ENCODE assay signal across 8 cellular contexts in genomic region chr5:160369990-160370712, GRCh38. TPM values are rescaled to one million over a fixed set of nuclear protein-coding genes. Genes with fewer than 3 reads are reported as not detected.
DNase-seq lines count a peak whose midpoint lies in the region; ATAC-seq, FAIRE-seq and TF ChIP-seq lines count a peak whose summit lies in the region.

Gene C1QTNF2, minus strand, starts transcription at chr5:160370626. Its CDS starts 15,615 bp downstream, at chr5:160355011.

- H2AFZ ChIP-seq in K562 (ENCODE audit: low read depth, low read length) = no peak within 1 kb of the TSS; the same call in 1 of the 2 replicates

- CTCF ChIA-PET in activated CD4-positive, alpha-beta T cell treated with anti-CD3 and anti-CD28 coated beads, Interleukin-2, amount 10 ng/mL, durations not matched to agents 7 days and 5 days (lab: Charles Lee) = interaction anchor here (1.4 kb wide), 1 partner anchor 9 kb away, joined by 4 read pairs; no protein-coding TSS in a partner anchor
- CTCF ChIA-PET in K562 (lab: Yijun Ruan, JAX; ENCODE audit: low intra/inter-chr PET ratio) = no interaction called here

- in situ Hi-C loops in K562 (cut with MboI) = no loop called here

- H4K20me1 ChIP-seq in K562 (replicated peaks; ENCODE audit: control insufficient read depth, insufficient read depth, low read length) = 0 out of 2 replicates have a peak, but pooled peaks cover 6% of the 10 kb centered on the region

- no TSS peak for BruUV-seq in K562 (replicated peaks; lab: Mats Ljungman, UMichigan)

- H3K27ac ChIP-seq in K562 (ENCODE audit: extremely low read depth, low read depth, low read length) = no peak within 1 kb of the TSS

- H3K9ac ChIP-seq in K562 (ENCODE audit: insufficient read depth in 1 of 2, low read depth in 2 of 2, low read length in 2 of 2) (peak within 1 kb of the TSS in 1 of 2 experiments; percentile 37; a peak in 1 of 4 replicates), iPS-15b (ENCODE audit: low read depth, low read length) (no peak within 1 kb of the TSS)

- no peak for FAIRE-seq in K562 (lab: Jason Lieb, UNC)

- peaks cover 6% of the 10 kb centered on the region for H3K4me1 Mint-ChIP-seq in activated CD4-positive, alpha-beta T cell treated with anti-CD3 and anti-CD28 coated beads, Interleukin-2, amount 10 ng/mL, durations not matched to agents 7 days and 5 days

- no peak for TF ChIP-seq POLR2A in K562 (conservative IDR thresholded peaks at IDR 0.05)

- H3K4me3 ChIP-seq in K562 = peak within 1 kb of the TSS; percentile 31
- H3K4me3 ChIP-seq in iPS-15b (ENCODE audit: low read depth, low read length) = peak within 1 kb of the TSS; percentile 23

- no peak for TF ChIP-seq RAD21 in K562 (CRISPR knock-in tag; conservative IDR thresholded peaks at IDR 0.05 in 1 of 2, IDR thresholded peaks at IDR 0.05 in 1 of 2)

- no peak within 1 kb of the TSS for H3K27ac Mint-ChIP-seq in activated CD4-positive, alpha-beta T cell treated with anti-CD3 and anti-CD28 coated beads, Interleukin-2, amount 10 ng/mL, durations not matched to agents 7 days and 5 days

- H3K4me3 Mint-ChIP-seq in activated CD4-positive, alpha-beta T cell treated with anti-CD3 and anti-CD28 coated beads, Interleukin-2, amount 10 ng/mL, durations not matched to agents 7 days and 5 days = peak within 1 kb of the TSS; percentile 53

- DNase-seq in activated CD4-positive, alpha-beta T cell treated with anti-CD3 and anti-CD28 coated beads, Interleukin-2, amount 10 ng/mL, durations not matched to agents 7 days and 5 days = peak; percentile 7
- no peak for DNase-seq in activated CD4-positive, alpha-beta T cell treated with anti-CD3 and anti-CD28 coated beads for 4 hours
- DNase-seq in NCI-H2227 treated with DMSO at 0.1 percent for 48 hours (lab: John Stamatoyannopoulos, UW) = peak; percentile 19
- DNase-seq in K562 (ENCODE audit: extremely low read depth in 1 of 4, low spot score in 3 of 4) = peak in 2 of 4 experiments; percentile 26 to 31
- peak; percentile 27 for DNase-seq in putamen (ENCODE audit: low spot score)
- no peak for DNase-seq in NCI-H774 (lab: John Stamatoyannopoulos, UW)

- WGBS in K562 (ENCODE audit: insufficient coverage, low coverage, missing lambda C conversion rate) = under 1% methylated on average over 26 of the region's 45 CpGs

- H3K27me3 Mint-ChIP-seq in activated CD4-positive, alpha-beta T cell treated with anti-CD3 and anti-CD28 coated beads, Interleukin-2, amount 10 ng/mL, durations not matched to agents 7 days and 5 days = peaks cover 64% of the 10 kb centered on the region

- H3K79me2 ChIP-seq in K562 (ENCODE audit: control insufficient read depth, insufficient read depth, low read length) = no peaks in the 10 kb centered on the region

- TF ChIP-seq CTCF in K562 (IDR thresholded peaks at IDR 0.05 in 2 of 3, conservative IDR thresholded peaks at IDR 0.05 in 1 of 3; ENCODE audit: insufficient read depth in 2 of 3, low read depth in 1 of 3, low read length in 3 of 3) = no peak

- ATAC-seq in K562 = peak; percentile 71
- ATAC-seq in GM18519 (IDR thresholded peaks at IDR 0.05; ENCODE audit: low FRiP score, unreplicated experiment) = no peak

- no peak for TF ChIP-seq EP300 in K562 (IDR thresholded peaks at IDR 0.05; ENCODE audit: low read length)

- H3K27me3 ChIP-seq in K562 (ENCODE audit: control insufficient read depth in 2 of 2, insufficient read depth in 2 of 2, low read length in 2 of 2) (peaks cover 34 to 37% of the 10 kb centered on the region in 2 experiments), iPS-15b (ENCODE audit: control insufficient read depth, insufficient read depth, low read length) (peaks cover 50% of the 10 kb centered on the region)

- H3K36me3 Mint-ChIP-seq in activated CD4-positive, alpha-beta T cell treated with anti-CD3 and anti-CD28 coated beads, Interleukin-2, amount 10 ng/mL, durations not matched to agents 7 days and 5 days (ENCODE audit: low read depth) = no peaks in the 10 kb centered on the region

- H3K4me1 ChIP-seq in K562 (replicated peaks in 1 of 2; ENCODE audit: control insufficient read depth in 2 of 2, insufficient read depth in 2 of 2, low read length in 2 of 2) = peaks cover 6% of the 10 kb centered on the region in 2 experiments; a peak in 4 of 5 replicates
- no peaks in the 10 kb centered on the region for H3K4me1 ChIP-seq in iPS-15b (ENCODE audit: control insufficient read depth, insufficient read depth, low read length)

- no peaks in the 10 kb centered on the region for H3K9me3 ChIP-seq in K562 (replicated peaks; ENCODE audit: control insufficient read depth, insufficient read depth, low read depth, low read length)
- no peaks in the 10 kb centered on the region for H3K9me3 ChIP-seq in iPS-15b (ENCODE audit: control insufficient read depth, insufficient read depth, low read length)

- no peaks in the 10 kb centered on the region for H3K9me3 Mint-ChIP-seq in activated CD4-positive, alpha-beta T cell treated with anti-CD3 and anti-CD28 coated beads, Interleukin-2, amount 10 ng/mL, durations not matched to agents 7 days and 5 days

- POLR2A ChIA-PET in activated CD4-positive, alpha-beta T cell treated with anti-CD3 and anti-CD28 coated beads, Interleukin-2, amount 10 ng/mL, durations not matched to agents 7 days and 5 days (lab: Charles Lee) = interaction anchor here (0.6 kb wide), 1 partner anchor 20 kb away, joined by 3 read pairs; no protein-coding TSS in a partner anchor
- POLR2A ChIA-PET in K562 (lab: Yijun Ruan, JAX) = interaction anchor here (0.7 kb wide), 1 partner anchor 174 kb away, joined by 3 read pairs; no protein-coding TSS in a partner anchor

- no peaks in the 10 kb centered on the region for H3K9me1 ChIP-seq in K562 (ENCODE audit: control insufficient read depth, insufficient read depth, low read length)

- no peaks in the 10 kb centered on the region for H3K36me3 ChIP-seq in K562 (ENCODE audit: control insufficient read depth, insufficient read depth, low read length)
- no peaks in the 10 kb centered on the region for H3K36me3 ChIP-seq in iPS-15b (ENCODE audit: control insufficient read depth, insufficient read depth, low read length)

- intact Hi-C loops in K562 (cut with micrococcal nuclease) = loop anchor here (1.0 kb wide), 1 partner anchor 43 kb away; no protein-coding TSS in a partner anchor

- peak within 1 kb of the TSS; percentile 39 for H3K4me2 ChIP-seq in K562 (ENCODE audit: insufficient read depth, low read length)

TF ChIP-seq in K562, 482 proteins besides CTCF, POLR2A, EP300 and RAD21 (continues in another document):
- TF ChIP-seq ID3 (CRISPR knock-in tag; IDR thresholded peaks at IDR 0.05) (no peak), ID3 (tag; IDR thresholded peaks at IDR 0.05) (no peak), ZMIZ1 (IDR thresholded peaks at IDR 0.05; ENCODE audit: low read depth in 2 of 2, low read length in 2 of 2) (no peak), ZFP36 (IDR thresholded peaks at IDR 0.05; ENCODE audit: low read depth, low read length, partially characterized antibody) (peak; percentile 52)

RNA-seq across cellular contexts. Expression of gene C1QTNF2, which starts in this region (rescaled TPM):
- total RNA-seq in activated CD4-positive, alpha-beta T cell treated with anti-CD3 and anti-CD28 coated beads, Interleukin-2, amount 10 ng/mL, durations not matched to agents 7 days and 5 days = not detected
- total RNA-seq in K562 (2011; cell fraction: chromatin; rRNA removed; ENCODE audit: low replicate concordance) = not detected in 2 replicates
- not detected in 2 replicates for total RNA-seq in K562 (2011; cell fraction: nucleolus; rRNA removed)
- not detected in 2 replicates for total RNA-seq in K562 (2011; cell fraction: nucleoplasm; rRNA removed)
- total RNA-seq in K562 (2014; rRNA removed) = not detected in 2 replicates
- total RNA-seq in K562 (2014; rRNA removed; fragmentation: Illumina TruSeq; extraction: Trizol) = not detected in 2 replicates
- not detected in 2 replicates for total RNA-seq in K562 (2015; rRNA removed; fragmentation: Illumina TruSeq; extraction: Trizol)
- total RNA-seq in K562 (2021) = not detected in 2 replicates
- not detected in 2 replicates for polyA plus RNA-seq in K562 (2011; rRNA removed)
- polyA plus RNA-seq in K562 (2011; cell fraction: cytosol; rRNA removed) = not detected in 2 replicates
- not detected in 2 replicates for polyA plus RNA-seq in K562 (2011; cell fraction: nucleus; rRNA removed)
- polyA plus RNA-seq in K562 (2012) = not detected in 2 replicates
- polyA plus RNA-seq in K562 (2014; fragmentation: Illumina TruSeq; extraction: Trizol) = not detected in 2 replicates
- polyA plus RNA-seq in K562 (2014; fragmentation: Nextera tagmentation; extraction: Ambion mirVana) = not detected
- polyA plus RNA-seq in K562 (2014; rRNA removed) = not detected in 2 replicates
- polyA minus RNA-seq in K562 (2011; rRNA and poly(A)+ RNA removed) = not detected in 2 replicates
- polyA minus RNA-seq in K562 (2011; cell fraction: cytosol; rRNA and poly(A)+ RNA removed) = not detected in 2 replicates
- polyA minus RNA-seq in K562 (2011; cell fraction: nucleus; rRNA and poly(A)+ RNA removed) = not detected in 2 replicates

Comparison
In these comparisons a context has a peak if more than half of its experiments do, and no peak if none do; other contexts are left out.
1. Peak in DNase-seq in activated CD4-positive, alpha-beta T cell treated with anti-CD3 and anti-CD28 coated beads, Interleukin-2, amount 10 ng/mL, durations not matched to agents 7 days and 5 days; RNA of the gene not detected or under 1 TPM.
2. Peak in ATAC-seq, H3K4me3 ChIP-seq and H3K4me2 ChIP-seq in K562; RNA of the gene not detected or under 1 TPM.
3. DNase-seq: peak in NCI-H2227 treated with DMSO at 0.1 percent for 48 hours (single experiment) and putamen (single experiment); none in activated CD4-positive, alpha-beta T cell treated with anti-CD3 and anti-CD28 coated beads for 4 hours (0 of 2) and NCI-H774 (single experiment).